Comparison of ENCODE assay signal across 8 cellular contexts in genomic region chr2:239934571-239935171, GRCh38.
DNase-seq lines count a peak whose midpoint lies in the region; ATAC-seq and TF ChIP-seq lines count a peak whose summit lies in the region.

No MANE protein-coding gene starts in this region.

- no peaks in the 10 kb centered on the region for H3K9me3 ChIP-seq in RWPE2 (ENCODE audit: severe bottlenecking)

- no peaks in the 10 kb centered on the region for H3K36me3 ChIP-seq in RWPE2 (ENCODE audit: low read depth)

- H3K36me3 Mint-ChIP-seq in activated naive CD4-positive, alpha-beta T cell treated with anti-CD3 and anti-CD28 coated beads for 36 hours (ENCODE audit: low read depth) = no peaks in the 10 kb centered on the region

- DNase-seq in AML-193 (lab: John Stamatoyannopoulos, UW) = peak; percentile 42 to 58
- DNase-seq in HFF-Myc (ENCODE audit: extremely low read depth, low read depth) = peak; percentile 21
- peak; percentile 37 for DNase-seq in RWPE2 (ENCODE audit: low spot score)
- DNase-seq in activated naive CD4-positive, alpha-beta T cell treated with anti-CD3 and anti-CD28 coated beads for 36 hours = peak; percentile 82
- no peak for DNase-seq in Right ventricle myocardium inferior (ENCODE audit: missing footprints)
- peak; percentile 85 for DNase-seq in posterior vena cava (ENCODE audit: low spot score)

- H3K27ac Mint-ChIP-seq in activated naive CD4-positive, alpha-beta T cell treated with anti-CD3 and anti-CD28 coated beads for 36 hours = no peak overlapping the region

- H3K27me3 ChIP-seq in RWPE2 (ENCODE audit: insufficient read depth, poor library complexity, severe bottlenecking) = no peaks in the 10 kb centered on the region

- peaks cover 2% of the 10 kb centered on the region for H3K27me3 Mint-ChIP-seq in activated naive CD4-positive, alpha-beta T cell treated with anti-CD3 and anti-CD28 coated beads for 36 hours (ENCODE audit: low read depth)

- H3K4me3 ChIP-seq in HFF-Myc (replicated peaks; ENCODE audit: low read depth, low read length) (no peak overlapping the region), RWPE2 (ENCODE audit: severe bottlenecking) (no peak overlapping the region)

- TF ChIP-seq CTCF in HFF-Myc (IDR thresholded peaks at IDR 0.05; ENCODE audit: low read depth, low read length, missing control alignments) (peak; percentile 75), RWPE2 (IDR thresholded peaks at IDR 0.05; ENCODE audit: poor library complexity, severe bottlenecking) (peak; percentile 48)

- ATAC-seq in RWPE2 (ENCODE audit: low read depth) (no peak), Right ventricle myocardium inferior (peak; percentile 68), HG03378 (IDR thresholded peaks at IDR 0.05; ENCODE audit: unreplicated experiment) (no peak), GM21390 (IDR thresholded peaks at IDR 0.05; ENCODE audit: unreplicated experiment) (no peak)

- H3K4me1 Mint-ChIP-seq in activated naive CD4-positive, alpha-beta T cell treated with anti-CD3 and anti-CD28 coated beads for 36 hours (ENCODE audit: low read depth) = peaks cover 4% of the 10 kb centered on the region

- H3K9me3 Mint-ChIP-seq in activated naive CD4-positive, alpha-beta T cell treated with anti-CD3 and anti-CD28 coated beads for 36 hours = no peaks in the 10 kb centered on the region

- CTCF ChIA-PET in activated naive CD4-positive, alpha-beta T cell treated with anti-CD3 and anti-CD28 coated beads for 36 hours (lab: Charles Lee) = interaction anchor here (0.5 to 3.6 kb wide), 9 partner anchors 8 to 144 kb away, joined by 3 to 21 read pairs (median 3); no protein-coding TSS in a partner anchor

- intact Hi-C loops in activated naive CD4-positive, alpha-beta T cell treated with anti-CD3 and anti-CD28 coated beads for 36 hours (cut with micrococcal nuclease) = loop anchor here (1.0 to 2.0 kb wide), 3 partner anchors 57 to 202 kb away; partner anchors contain the start of gene COPS9
- intact Hi-C loops in Right ventricle myocardium inferior (cut with DNase I) = loop anchor here (2.0 kb wide), 1 partner anchor 58 kb away; no protein-coding TSS in a partner anchor
- intact Hi-C loops in posterior vena cava (cut with DNase I) = loop anchor here in 1 of 2 donors (5.0 kb wide), 1 partner anchor 58 kb away; no protein-coding TSS in a partner anchor

- H3K4me1 ChIP-seq in RWPE2 (ENCODE audit: insufficient read depth, poor library complexity, severe bottlenecking) = no peaks in the 10 kb centered on the region

- H3K27ac ChIP-seq in RWPE2 (ENCODE audit: poor library complexity, severe bottlenecking) = no peak overlapping the region

- H3K4me3 Mint-ChIP-seq in activated naive CD4-positive, alpha-beta T cell treated with anti-CD3 and anti-CD28 coated beads for 36 hours = no peak overlapping the region
